Comparison of ENCODE assay signal across 7 cellular contexts in the genomic region with DNA sequence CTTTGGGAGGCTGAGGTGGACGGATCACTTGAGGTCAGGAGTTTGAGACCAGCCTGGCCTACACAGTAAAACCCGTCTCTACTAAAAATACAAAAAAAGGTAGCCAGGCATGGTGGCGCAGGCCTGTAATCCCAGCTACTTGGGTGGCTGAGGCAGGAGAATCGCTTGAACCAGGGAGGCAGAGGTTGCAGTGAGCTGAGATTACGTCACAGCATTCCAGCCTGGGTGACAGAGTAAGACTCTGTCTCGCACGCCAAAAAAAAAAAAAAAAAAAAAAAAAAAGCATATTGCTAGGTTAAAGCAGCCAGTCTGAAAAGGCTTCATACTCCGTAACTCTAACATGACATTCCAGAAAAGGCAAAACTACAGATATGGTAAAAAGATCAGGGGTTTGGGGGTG. TPM values are rescaled to one million over a fixed set of nuclear protein-coding genes. Genes with fewer than 3 reads are reported as not detected.
DNase-seq lines count a peak whose midpoint lies in the region; ATAC-seq and TF ChIP-seq lines count a peak whose summit lies in the region.
"Not testable (repeated sequence)": the region's sequence is repeated elsewhere in the genome, so short reads cannot be mapped to it uniquely, and the experiment has no call there.

No MANE protein-coding gene starts in this region.

- not testable (repeated sequence) for H3K4ac ChIP-seq in trophoblast cell (ENCODE audit: low read depth, low read length)

- H2AFZ ChIP-seq in trophoblast cell (ENCODE audit: insufficient read depth, low read length, poor library complexity): not testable (repeated sequence)

- H3K9ac ChIP-seq in trophoblast cell (ENCODE audit: low read length): not testable (repeated sequence)

- peaks cover 46% of the 10 kb centered on the region for H3K36me3 Mint-ChIP-seq in activated naive CD4-positive, alpha-beta T cell treated with anti-CD3 and anti-CD28 coated beads, Interleukin-2, amount 50 U/mL, for 24 hours
- H3K36me3 Mint-ChIP-seq in central memory CD8-positive, alpha-beta T cell (ENCODE audit: insufficient read depth): peaks cover 77% of the 10 kb centered on the region

- H3K18ac ChIP-seq in trophoblast cell (ENCODE audit: low read length): not testable (repeated sequence)

- H3K23ac ChIP-seq in trophoblast cell (ENCODE audit: low read length): not testable (repeated sequence)

- not testable (repeated sequence) for H4K12ac ChIP-seq in trophoblast cell (ENCODE audit: low read depth, low read length)

- not testable (repeated sequence) for H2BK120ac ChIP-seq in trophoblast cell (ENCODE audit: insufficient read depth, low read length, poor library complexity)

- peak overlapping the region; percentile 57 for H3K4me3 Mint-ChIP-seq in activated naive CD4-positive, alpha-beta T cell treated with anti-CD3 and anti-CD28 coated beads, Interleukin-2, amount 50 U/mL, for 24 hours
- peak overlapping the region; percentile 49 for H3K4me3 Mint-ChIP-seq in central memory CD8-positive, alpha-beta T cell

- H3K14ac ChIP-seq in trophoblast cell (ENCODE audit: low read length): not testable (repeated sequence)

- not testable (repeated sequence) for H4K8ac ChIP-seq in trophoblast cell (ENCODE audit: low read depth, low read length)

- DNase-seq in EH (ENCODE audit: low read depth): peak; percentile 36
- DNase-seq in NB4 (ENCODE audit: low read depth); central memory CD8-positive, alpha-beta T cell (ENCODE audit: low spot score in 2 of 2): not testable (repeated sequence)
- peak; percentile 36 for DNase-seq in fibroblast of pulmonary artery (ENCODE audit: low read depth)
- DNase-seq in iris pigment epithelial cell (ENCODE audit: low read depth): peak; percentile 50
- peak; percentile 3 to 60 for DNase-seq in trophoblast cell

- H3K27ac ChIP-seq in trophoblast cell (ENCODE audit: low read depth, low read length): not testable (repeated sequence)

- H3K9me3 Mint-ChIP-seq in activated naive CD4-positive, alpha-beta T cell treated with anti-CD3 and anti-CD28 coated beads, Interleukin-2, amount 50 U/mL, for 24 hours; central memory CD8-positive, alpha-beta T cell: not testable (repeated sequence)

- not testable (repeated sequence) for H2BK5ac ChIP-seq in trophoblast cell (ENCODE audit: low read depth, low read length, poor library complexity)

- H3K4me2 ChIP-seq in trophoblast cell (ENCODE audit: low read length): not testable (repeated sequence)

- not testable (repeated sequence) for H2AK5ac ChIP-seq in trophoblast cell (ENCODE audit: low read length)

- no CpG with 5 or more reads among the region's 8 CpGs for WGBS in trophoblast cell (ENCODE audit: extremely low coverage, insufficient coverage, insufficient read length)

- not testable (repeated sequence) for H3K79me1 ChIP-seq in trophoblast cell (ENCODE audit: low read length)

- H3K27me3 ChIP-seq in trophoblast cell (ENCODE audit: insufficient read depth, low read length): not testable (repeated sequence)

- not testable (repeated sequence) for H3K27ac Mint-ChIP-seq in activated naive CD4-positive, alpha-beta T cell treated with anti-CD3 and anti-CD28 coated beads, Interleukin-2, amount 50 U/mL, for 24 hours
- peak overlapping the region; percentile 14 for H3K27ac Mint-ChIP-seq in central memory CD8-positive, alpha-beta T cell (ENCODE audit: low read depth)

- H3K4me1 Mint-ChIP-seq in activated naive CD4-positive, alpha-beta T cell treated with anti-CD3 and anti-CD28 coated beads, Interleukin-2, amount 50 U/mL, for 24 hours: peaks cover 89% of the 10 kb centered on the region
- H3K4me1 Mint-ChIP-seq in central memory CD8-positive, alpha-beta T cell: peaks cover 63% of the 10 kb centered on the region

- not testable (repeated sequence) for H4K91ac ChIP-seq in trophoblast cell (ENCODE audit: low read depth, low read length)

- H3K4me3 ChIP-seq in NB4 (ENCODE audit: low read depth, low read length): peak overlapping the region; percentile 25
- not testable (repeated sequence) for H3K4me3 ChIP-seq in fibroblast of pulmonary artery (replicated peaks; ENCODE audit: low read depth, low read length); trophoblast cell (ENCODE audit: low read depth, low read length)

- not testable (repeated sequence) for H3K9me3 ChIP-seq in trophoblast cell (ENCODE audit: insufficient read depth, low read depth, low read length)

- H3K36me3 ChIP-seq in trophoblast cell (ENCODE audit: control insufficient read depth in 1 of 2, insufficient read depth in 2 of 2, low read length in 2 of 2): peaks cover 35 to 47% of the 10 kb centered on the region in 2 experiments

- not testable (repeated sequence) for H3K4me1 ChIP-seq in trophoblast cell (ENCODE audit: control insufficient read depth in 1 of 2, insufficient read depth in 2 of 2, low read length in 2 of 2)

- H3K27me3 Mint-ChIP-seq in activated naive CD4-positive, alpha-beta T cell treated with anti-CD3 and anti-CD28 coated beads, Interleukin-2, amount 50 U/mL, for 24 hours; central memory CD8-positive, alpha-beta T cell: not testable (repeated sequence)

- H3K79me2 ChIP-seq in trophoblast cell (ENCODE audit: control insufficient read depth, insufficient read depth, low read length, poor library complexity): not testable (repeated sequence)

- TF ChIP-seq CTCF in NB4 (IDR thresholded peaks at IDR 0.05; ENCODE audit: low read depth, low read length); fibroblast of pulmonary artery (IDR thresholded peaks at IDR 0.05; ENCODE audit: low read length, missing control alignments): not testable (repeated sequence)

- not testable (repeated sequence) for ATAC-seq in central memory CD8-positive, alpha-beta T cell (replicated peaks; ENCODE audit: extremely low read depth, poor library complexity, severe bottlenecking)

- H2BK12ac ChIP-seq in trophoblast cell (ENCODE audit: low read length): not testable (repeated sequence)

- TF ChIP-seq POLR2A in NB4 (IDR thresholded peaks at IDR 0.05; ENCODE audit: extremely low read depth, insufficient read length): not testable (repeated sequence)

RNA-seq across cellular contexts. Expression of a gene that starts 6.7 kb away (rescaled TPM):
- polyA plus RNA-seq in trophoblast cell (2013): 159 TPM in 2 replicates

RNA-seq across cellular contexts. Expression of a gene that starts 7.1 kb away (rescaled TPM):
- 41.2 and 42.9 TPM in 2 replicates for polyA plus RNA-seq in trophoblast cell (2013)
